In genomic region chr17:64129765-64130558, GRCh38 we compare ENCODE assay signal across 8 cellular contexts.
DNase-seq lines count a peak whose midpoint lies in the region; ATAC-seq lines count a peak whose summit lies in the region.

Gene ERN1 (minus strand): TSS chr17:64130144. CDS start chr17:64130029, 115 bp downstream.

- ATAC-seq in GM18907 (IDR thresholded peaks at IDR 0.05; ENCODE audit: unreplicated experiment) (peak; percentile 79), HG03135 (IDR thresholded peaks at IDR 0.05; ENCODE audit: unreplicated experiment) (peak; percentile 71)

- DNase-seq in AG08395 (ENCODE audit: low spot score) = peak; percentile 96
- DNase-seq in NCI-H446 (lab: John Stamatoyannopoulos, UW) = peak; percentile 51 to 87
- peak; percentile 83 for DNase-seq in activated CD4-positive, CD25-positive, alpha-beta regulatory T cell treated with anti-CD3 and anti-CD28 coated beads, Interleukin-2, amount 50 U/mL, for 16 hours (ENCODE audit: low read depth, low spot score)
- peak; percentile 41 to 99 (median 94) for DNase-seq in caudate nucleus (lab: John Stamatoyannopoulos, UW)
- DNase-seq in iris pigment epithelial cell (ENCODE audit: low read depth) = peak; percentile 95
- peak; percentile 81 to 85 for DNase-seq in stimulated activated CD4-positive, alpha-beta T cell treated with anti-CD3 and anti-CD28 coated beads, Interleukin-12 subunit alpha, Interleukin-12 subunit beta, amount 100 ng/mL, for 24 hours (ENCODE audit: low read depth in 2 of 2)

- peak within 1 kb of the TSS; percentile 55 for H3K27ac ChIP-seq in caudate nucleus (ENCODE audit: low read depth, low read length)

Comparison
In these comparisons a context has a peak if more than half of its experiments do, and no peak if none do; other contexts are left out.
1. Peak in every context shown above with its lines: DNase-seq, ATAC-seq and H3K27ac ChIP-seq.